In genomic region chr16:57022445-57022844, GRCh38 we compare ENCODE assay signal across 1 cellular context.
TF ChIP-seq lines count a peak whose summit lies in the region.

No MANE protein-coding gene starts in this region.

TF ChIP-seq in WTC11, 78 proteins besides CTCF, POLR2A, EP300 and RAD21 (continued from another document):
- TF ChIP-seq SMAD4 (CRISPR knock-in tag; IDR thresholded peaks at IDR 0.05) (no peak), ETV6 (CRISPR knock-in tag; IDR thresholded peaks at IDR 0.05) (no peak)
TF ChIP-seq in WTC11: peak in this region for 0.
